Comparison of ENCODE assay signal across 31 cellular contexts in the genomic region with DNA sequence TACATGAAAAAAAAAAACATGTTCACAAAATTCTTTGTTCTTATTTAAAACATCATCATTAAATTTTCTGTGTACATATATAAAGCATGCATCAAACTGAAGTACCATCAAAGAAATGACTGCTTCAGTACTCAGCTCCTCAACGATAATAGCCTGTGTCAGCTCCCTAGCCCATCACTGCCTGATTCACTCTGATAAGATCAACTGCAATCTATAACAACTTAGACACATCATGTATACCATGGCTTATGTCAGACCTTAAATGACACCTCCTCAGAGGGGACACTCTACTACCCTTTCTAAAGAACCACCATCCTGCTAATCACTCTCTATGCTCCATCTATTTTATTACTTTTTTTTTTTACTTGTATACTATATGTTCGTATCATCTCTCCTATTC.
"Had no signal": no experiment of that assay in that cellular context is flagged by ENCODE, and none has a peak within 500 bp of the region (broad histone marks: within the 10 kb centered on the region; RNA-seq: fewer than 3 reads in every experiment).

No MANE protein-coding gene starts in this region.

- H3K9me3 ChIP-seq: esophagus muscularis mucosa, gastroesophageal sphincter, heart right ventricle had no signal

- ATAC-seq: activated CD4-positive, alpha-beta T cell treated with anti-CD3 and anti-CD28 coated beads for 36 hours; activated T-cell treated with anti-CD3 and anti-CD28 coated beads, Interleukin-2, amount 50 U/mL, for 72 hours; activated T-helper 17 cell treated with anti-CD3 and anti-CD28 coated beads, Interleukin-2, amount 50 U/mL, for 72 hours; gastroesophageal sphincter; heart right ventricle had no signal

- H3K4me1 ChIP-seq: esophagus muscularis mucosa, gastroesophageal sphincter, heart right ventricle had no signal

- H3K36me3 ChIP-seq: brain microvascular endothelial cell, esophagus muscularis mucosa, gastroesophageal sphincter, heart right ventricle had no signal

- H3K27me3 ChIP-seq: brain microvascular endothelial cell, esophagus muscularis mucosa, gastroesophageal sphincter, heart right ventricle had no signal

- H3K27me3 Mint-ChIP-seq: activated CD4-positive, alpha-beta memory T cell treated with anti-CD3 and anti-CD28 coated beads, Interleukin-2, amount 10 ng/mL, durations not matched to agents 7 days and 5 days; activated naive CD8-positive, alpha-beta T cell; dendritic cell treated with granulocyte-macrophage colony-stimulating factor and Interleukin-4, amounts not matched to agents 40 ng/mL and 50 ng/mL, for 4 days had no signal

- H3K36me3 Mint-ChIP-seq: activated naive CD8-positive, alpha-beta T cell had no signal

- H3K9me3 Mint-ChIP-seq: activated CD4-positive, alpha-beta memory T cell treated with anti-CD3 and anti-CD28 coated beads, Interleukin-2, amount 10 ng/mL, durations not matched to agents 7 days and 5 days; activated CD4-positive, alpha-beta T cell treated with anti-CD3 and anti-CD28 coated beads, Interleukin-2, amount 10 ng/mL, durations not matched to agents 7 days and 5 days; activated T-cell treated with anti-CD3 and anti-CD28 coated beads, Interleukin-2, amount 50 U/mL, for 24 hours; activated T-cell treated with anti-CD3 and anti-CD28 coated beads, Interleukin-2, amount 50 U/mL, for 72 hours; activated T-helper 17 cell treated with anti-CD3 and anti-CD28 coated beads, Interleukin-2, amount 50 U/mL, for 72 hours; dendritic cell treated with granulocyte-macrophage colony-stimulating factor and Interleukin-4, amounts not matched to agents 40 ng/mL and 50 ng/mL, for 4 days; endodermal cell had no signal

- DNase-seq: activated CD4-positive, alpha-beta memory T cell treated with anti-CD3 and anti-CD28 coated beads, Interleukin-2, amount 10 ng/mL, durations not matched to agents 7 days and 5 days; activated CD4-positive, alpha-beta T cell treated with anti-CD3 and anti-CD28 coated beads for 36 hours; activated CD4-positive, alpha-beta T cell treated with anti-CD3 and anti-CD28 coated beads, Interleukin-2, amount 10 ng/mL, durations not matched to agents 7 days and 5 days; activated CD4-positive, alpha-beta T cell treated with anti-CD3 and anti-CD28 coated beads, Interleukin-2, amount 50 U/mL, for 4 hours; activated CD4-positive, CD25-positive, alpha-beta regulatory T cell; activated CD4-positive, CD25-positive, alpha-beta regulatory T cell treated with anti-CD3 and anti-CD28 coated beads, Interleukin-2, amount 50 U/mL, for 72 hours; activated CD8-positive, alpha-beta memory T cell treated with anti-CD3 and anti-CD28 coated beads, Interleukin-2, amount 50 U/mL, for 48 hours; activated effector memory CD4-positive, alpha-beta T cell treated with Interleukin-2 at 50 U/mL for 16 hours; activated gamma-delta T cell treated with Interleukin-2 at 50 U/mL for 16 hours; activated naive CD4-positive, alpha-beta T cell treated with anti-CD3 and anti-CD28 coated beads, Interleukin-2, amount 50 U/mL, for 16 hours; activated naive CD4-positive, alpha-beta T cell treated with Interleukin-2 at 50 U/mL for 16 hours; activated T-cell treated with anti-CD3 and anti-CD28 coated beads for 4 hours; activated T-cell treated with anti-CD3 and anti-CD28 coated beads, Interleukin-2, amount 50 U/mL, for 24 hours; activated T-cell treated with anti-CD3 and anti-CD28 coated beads, Interleukin-2, amount 50 U/mL, for 72 hours; amniotic stem cell; anterior cingulate cortex; brain microvascular endothelial cell; dorsolateral prefrontal cortex; effector memory CD4-positive, alpha-beta T cell; endodermal cell; erythroblast; foreskin melanocyte; heart right ventricle; T-helper 2 cell had no signal

- H3K27ac ChIP-seq: brain microvascular endothelial cell, coronary artery, dorsolateral prefrontal cortex, esophagus muscularis mucosa, gastroesophageal sphincter, heart right ventricle had no signal

- H3K4me3 Mint-ChIP-seq: activated CD4-positive, alpha-beta memory T cell treated with anti-CD3 and anti-CD28 coated beads, Interleukin-2, amount 10 ng/mL, durations not matched to agents 7 days and 5 days; activated CD4-positive, alpha-beta T cell treated with anti-CD3 and anti-CD28 coated beads for 36 hours; activated CD4-positive, alpha-beta T cell treated with anti-CD3 and anti-CD28 coated beads, Interleukin-2, amount 10 ng/mL, durations not matched to agents 7 days and 5 days; activated naive CD8-positive, alpha-beta T cell; activated T-cell treated with anti-CD3 and anti-CD28 coated beads, Interleukin-2, amount 50 U/mL, for 24 hours; activated T-cell treated with anti-CD3 and anti-CD28 coated beads, Interleukin-2, amount 50 U/mL, for 72 hours; activated T-helper 17 cell treated with anti-CD3 and anti-CD28 coated beads, Interleukin-2, amount 50 U/mL, for 72 hours; central memory CD8-positive, alpha-beta T cell; dendritic cell treated with granulocyte-macrophage colony-stimulating factor and Interleukin-4, amounts not matched to agents 40 ng/mL and 50 ng/mL, for 4 days; endodermal cell had no signal

- H3K27ac Mint-ChIP-seq: activated CD4-positive, alpha-beta memory T cell treated with anti-CD3 and anti-CD28 coated beads, Interleukin-2, amount 10 ng/mL, durations not matched to agents 7 days and 5 days; activated CD4-positive, alpha-beta T cell treated with anti-CD3 and anti-CD28 coated beads for 36 hours; activated CD4-positive, alpha-beta T cell treated with anti-CD3 and anti-CD28 coated beads, Interleukin-2, amount 10 ng/mL, durations not matched to agents 7 days and 5 days; activated naive CD8-positive, alpha-beta T cell; activated T-cell treated with anti-CD3 and anti-CD28 coated beads, Interleukin-2, amount 50 U/mL, for 24 hours; activated T-cell treated with anti-CD3 and anti-CD28 coated beads, Interleukin-2, amount 50 U/mL, for 72 hours; activated T-helper 17 cell treated with anti-CD3 and anti-CD28 coated beads, Interleukin-2, amount 50 U/mL, for 72 hours; dendritic cell treated with granulocyte-macrophage colony-stimulating factor and Interleukin-4, amounts not matched to agents 40 ng/mL and 50 ng/mL, for 4 days; endodermal cell had no signal

- H3K4me1 Mint-ChIP-seq: activated CD4-positive, alpha-beta memory T cell treated with anti-CD3 and anti-CD28 coated beads, Interleukin-2, amount 10 ng/mL, durations not matched to agents 7 days and 5 days; activated CD4-positive, alpha-beta T cell treated with anti-CD3 and anti-CD28 coated beads for 36 hours; activated CD4-positive, alpha-beta T cell treated with anti-CD3 and anti-CD28 coated beads, Interleukin-2, amount 10 ng/mL, durations not matched to agents 7 days and 5 days; activated T-helper 17 cell treated with anti-CD3 and anti-CD28 coated beads, Interleukin-2, amount 50 U/mL, for 72 hours; central memory CD8-positive, alpha-beta T cell; endodermal cell had no signal

- H3K4me3 ChIP-seq: coronary artery, dorsolateral prefrontal cortex, esophagus muscularis mucosa, gastroesophageal sphincter, heart right ventricle had no signal
